24 cellular contexts compared by ENCODE assay signal in the genomic region with DNA sequence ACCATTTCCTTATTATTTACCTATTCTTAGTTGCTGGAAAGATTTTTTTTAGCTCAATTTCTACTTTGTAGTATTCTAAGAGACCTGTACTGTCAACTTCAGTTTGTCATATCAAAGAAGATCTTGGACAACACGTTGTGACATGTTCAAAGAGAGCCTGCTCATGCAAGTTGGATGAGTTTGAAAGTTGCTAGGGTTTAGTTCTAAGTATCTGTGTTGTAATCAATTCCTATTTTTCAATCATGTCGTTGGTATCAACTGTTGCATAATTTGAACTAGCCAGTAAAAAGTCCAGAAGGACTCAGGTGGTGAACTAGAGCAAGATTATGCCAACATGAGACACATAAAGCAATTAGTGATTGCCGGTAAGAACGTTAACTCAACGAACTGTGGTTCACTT.
"Had no signal": no experiment of that assay in that cellular context is flagged by ENCODE, and none has a peak within 500 bp of the region (broad histone marks: within the 10 kb centered on the region; RNA-seq: fewer than 3 reads in every experiment).

No MANE protein-coding gene starts in this region.

- H3K9ac ChIP-seq: neural progenitor cell, parathyroid adenoma had no signal

- H2AFZ ChIP-seq: hepatocyte, neural progenitor cell, parathyroid adenoma had no signal

- H3K4me3 ChIP-seq: colonic mucosa, gastrocnemius medialis, heart left ventricle, hepatocyte, left lung, neural progenitor cell, stomach, thyroid gland had no signal

- H3K79me2 ChIP-seq: hepatocyte, parathyroid adenoma had no signal

- H3K36me3 Mint-ChIP-seq: naive thymus-derived CD4-positive, alpha-beta T cell; neural progenitor cell; stimulated activated effector memory CD8-positive, alpha-beta T cell treated with anti-CD3 and anti-CD28 coated beads, Interleukin-12 subunit alpha, Interleukin-12 subunit beta, amount 100 ng/mL, for 72 hours had no signal

- H3K4me1 ChIP-seq: colonic mucosa, gastrocnemius medialis, heart left ventricle, left lung, parathyroid adenoma, thyroid gland had no signal

- H3K36me3 ChIP-seq: colonic mucosa, gastrocnemius medialis, heart left ventricle, left lung, stomach, thyroid gland had no signal

- DNase-seq: colonic mucosa; effector CD8-positive, alpha-beta T cell; endodermal cell; erythroblast; gastrocnemius medialis; heart left ventricle; left cardiac atrium; left lung; mesendoderm; midbrain; naive thymus-derived CD4-positive, alpha-beta T cell; stimulated activated CD4-positive, alpha-beta T cell treated with anti-CD3 and anti-CD28 coated beads, Interleukin-2, amount 100 ng/mL, for 24 hours; stimulated activated CD4-positive, alpha-beta T cell treated with anti-CD3 and anti-CD28 coated beads, Interleukin-4, amount 100 ng/mL, for 24 hours; stimulated activated naive CD4-positive, alpha-beta T cell treated with Interleukin-2 at 50 U/mL for 16 hours; stomach; thyroid gland had no signal

- H3K27me3 ChIP-seq: colonic mucosa, gastrocnemius medialis, heart left ventricle, hepatocyte, left lung, neural progenitor cell, stomach, thyroid gland had no signal

- H3K9me3 ChIP-seq: colonic mucosa, gastrocnemius medialis, left lung, stomach, thyroid gland had no signal

- H3K4me2 ChIP-seq: hepatocyte, neural progenitor cell had no signal

- H3K4me3 Mint-ChIP-seq: dendritic cell treated with granulocyte-macrophage colony-stimulating factor and Interleukin-4, amounts not matched to agents 40 ng/mL and 50 ng/mL, for 4 days; endodermal cell; naive thymus-derived CD4-positive, alpha-beta T cell; nephron; neural progenitor cell; stimulated activated effector memory CD8-positive, alpha-beta T cell treated with anti-CD3 and anti-CD28 coated beads, Interleukin-12 subunit alpha, Interleukin-12 subunit beta, amount 100 ng/mL, for 72 hours had no signal

- H3K9me3 Mint-ChIP-seq: dendritic cell treated with granulocyte-macrophage colony-stimulating factor and Interleukin-4, amounts not matched to agents 40 ng/mL and 50 ng/mL, for 4 days; endodermal cell; naive thymus-derived CD4-positive, alpha-beta T cell; nephron; neural progenitor cell; stimulated activated effector memory CD8-positive, alpha-beta T cell treated with anti-CD3 and anti-CD28 coated beads, Interleukin-12 subunit alpha, Interleukin-12 subunit beta, amount 100 ng/mL, for 72 hours had no signal

- ATAC-seq: gastrocnemius medialis; heart left ventricle; left cardiac atrium; left lung; naive thymus-derived CD4-positive, alpha-beta T cell; sciatic nerve; stimulated activated effector memory CD8-positive, alpha-beta T cell treated with anti-CD3 and anti-CD28 coated beads, Interleukin-12 subunit alpha, Interleukin-12 subunit beta, amount 100 ng/mL, for 72 hours had no signal

- H3K27ac ChIP-seq: colonic mucosa, gastrocnemius medialis, heart left ventricle, hepatocyte, left lung, neural progenitor cell, parathyroid adenoma, stomach, thyroid gland had no signal

- H3K4me1 Mint-ChIP-seq: naive thymus-derived CD4-positive, alpha-beta T cell; nephron; neural progenitor cell; stimulated activated effector memory CD8-positive, alpha-beta T cell treated with anti-CD3 and anti-CD28 coated beads, Interleukin-12 subunit alpha, Interleukin-12 subunit beta, amount 100 ng/mL, for 72 hours had no signal

- H3K27me3 Mint-ChIP-seq: progenitor cell of endocrine pancreas had no signal

- H3K27ac Mint-ChIP-seq: dendritic cell treated with granulocyte-macrophage colony-stimulating factor and Interleukin-4, amounts not matched to agents 40 ng/mL and 50 ng/mL, for 4 days; endodermal cell; naive thymus-derived CD4-positive, alpha-beta T cell; nephron; neural progenitor cell; progenitor cell of endocrine pancreas; stimulated activated effector memory CD8-positive, alpha-beta T cell treated with anti-CD3 and anti-CD28 coated beads, Interleukin-12 subunit alpha, Interleukin-12 subunit beta, amount 100 ng/mL, for 72 hours had no signal
